In genomic region chr11:124152770-124153407, GRCh38 we compare ENCODE assay signal across 26 cellular contexts. TPM values are rescaled to one million over a fixed set of nuclear protein-coding genes. Genes with fewer than 3 reads are reported as not detected.
"Had no signal": no experiment of that assay in that cellular context is flagged by ENCODE, and none has a peak within 500 bp of the region (broad histone marks: within the 10 kb centered on the region; RNA-seq: fewer than 3 reads in every experiment).

No MANE protein-coding gene starts in this region.

- H3K4me1 ChIP-seq: left lung, spleen had no signal

- H3K4me3 Mint-ChIP-seq: activated CD4-positive, alpha-beta T cell treated with anti-CD3 and anti-CD28 coated beads, Interleukin-2, amount 10 ng/mL, durations not matched to agents 24 days and 14 days; activated CD8-positive, alpha-beta T cell treated with anti-CD3 and anti-CD28 coated beads, Interleukin-2, amount 10 ng/mL, durations not matched to agents 7 days and 5 days; activated naive CD8-positive, alpha-beta T cell; brain; memory B cell; natural killer cell treated with Interleukin-12 subunit alpha and Interleukin-12 subunit beta and Interleukin-15 and Interleukin-18, amount 100 ng/mL, for 72 hours; T-helper 2 cell treated with Interferon-gamma antibody and Interleukin-4, amounts not matched to agents 5 μg/mL and 100 μg/mL, for 36 hours had no signal

- H3K36me3 Mint-ChIP-seq: memory B cell; natural killer cell treated with Interleukin-12 subunit alpha and Interleukin-12 subunit beta and Interleukin-15 and Interleukin-18, amount 100 ng/mL, for 72 hours had no signal

- H3K27me3 ChIP-seq: left lung, spleen had no signal

- H3K9me3 Mint-ChIP-seq: activated CD4-positive, alpha-beta T cell treated with anti-CD3 and anti-CD28 coated beads, Interleukin-2, amount 10 ng/mL, durations not matched to agents 24 days and 14 days; natural killer cell treated with Interleukin-12 subunit alpha and Interleukin-12 subunit beta and Interleukin-15 and Interleukin-18, amount 100 ng/mL, for 72 hours; T-helper 2 cell treated with Interferon-gamma antibody and Interleukin-4, amounts not matched to agents 5 μg/mL and 100 μg/mL, for 36 hours had no signal

- ATAC-seq: activated CD8-positive, alpha-beta T cell treated with anti-CD3 and anti-CD28 coated beads, Interleukin-2, amount 10 ng/mL, durations not matched to agents 7 days and 5 days; left lung; natural killer cell treated with Interleukin-12 subunit alpha and Interleukin-12 subunit beta and Interleukin-15 and Interleukin-18, amount 100 ng/mL, for 72 hours; sciatic nerve had no signal

- H3K4me1 Mint-ChIP-seq: activated CD4-positive, alpha-beta T cell treated with anti-CD3 and anti-CD28 coated beads, Interleukin-2, amount 10 ng/mL, durations not matched to agents 24 days and 14 days had no signal

- H3K4me3 ChIP-seq: hepatocyte, left lung, spleen, thoracic aorta had no signal

- H3K4me2 ChIP-seq: hepatocyte had no signal

- H3K27ac Mint-ChIP-seq: activated CD4-positive, alpha-beta T cell treated with anti-CD3 and anti-CD28 coated beads, Interleukin-2, amount 10 ng/mL, durations not matched to agents 24 days and 14 days; activated CD8-positive, alpha-beta T cell treated with anti-CD3 and anti-CD28 coated beads, Interleukin-2, amount 10 ng/mL, durations not matched to agents 7 days and 5 days; activated naive CD8-positive, alpha-beta T cell; memory B cell; natural killer cell treated with Interleukin-12 subunit alpha and Interleukin-12 subunit beta and Interleukin-15 and Interleukin-18, amount 100 ng/mL, for 72 hours; T-helper 2 cell treated with Interferon-gamma antibody and Interleukin-4, amounts not matched to agents 5 μg/mL and 100 μg/mL, for 36 hours had no signal

- FAIRE-seq: kidney had no signal

- H2AFZ ChIP-seq: hepatocyte had no signal

- H3K9me3 ChIP-seq: left lung, thoracic aorta had no signal

- H3K27ac ChIP-seq: hepatocyte, left lung, spleen, thoracic aorta had no signal

- H3K36me3 ChIP-seq: left lung, spleen, thoracic aorta had no signal

- H3K79me2 ChIP-seq: hepatocyte had no signal

- DNase-seq: activated CD4-positive, alpha-beta T cell treated with anti-CD3 and anti-CD28 coated beads, Interleukin-2, amount 10 ng/mL, durations not matched to agents 24 days and 14 days; activated CD4-positive, CD25-positive, alpha-beta regulatory T cell; activated CD8-positive, alpha-beta memory T cell treated with anti-CD3 and anti-CD28 coated beads, Interleukin-2, amount 50 U/mL, for 4 hours; activated CD8-positive, alpha-beta T cell treated with anti-CD3 and anti-CD28 coated beads, Interleukin-2, amount 10 ng/mL, durations not matched to agents 7 days and 5 days; activated gamma-delta T cell; activated T-cell treated with anti-CD3 and anti-CD28 coated beads, Interleukin-2, amount 50 U/mL, for 48 hours; amniotic stem cell; cortex of kidney; effector CD8-positive, alpha-beta T cell; kidney; left lung; spleen; stimulated activated CD4-positive, alpha-beta T cell treated with anti-CD3 and anti-CD28 coated beads, Interleukin-1b, Interleukin-23, amount 100 ng/mL, for 48 hours had no signal

RNA-seq across cellular contexts. Expression of gene OR10D3, which starts 30.3 kb away (rescaled TPM):
- total RNA-seq: activated CD4-positive, alpha-beta T cell treated with anti-CD3 and anti-CD28 coated beads, Interleukin-2, amount 10 ng/mL, durations not matched to agents 24 days and 14 days; activated CD8-positive, alpha-beta T cell treated with anti-CD3 and anti-CD28 coated beads, Interleukin-2, amount 10 ng/mL, durations not matched to agents 7 days and 5 days; fibroblast of lung; kidney; left lung; mucosa of gallbladder; natural killer cell treated with Interleukin-12 subunit alpha and Interleukin-12 subunit beta and Interleukin-15 and Interleukin-18, amount 100 ng/mL, for 72 hours; osteoblast; pulmonary artery endothelial cell; sciatic nerve; spleen; thoracic aorta; ureter had no signal
- polyA plus RNA-seq: fibroblast of lung, hepatocyte, spleen had no signal
